Comparison of ENCODE assay signal across 9 cellular contexts in the genomic region with DNA sequence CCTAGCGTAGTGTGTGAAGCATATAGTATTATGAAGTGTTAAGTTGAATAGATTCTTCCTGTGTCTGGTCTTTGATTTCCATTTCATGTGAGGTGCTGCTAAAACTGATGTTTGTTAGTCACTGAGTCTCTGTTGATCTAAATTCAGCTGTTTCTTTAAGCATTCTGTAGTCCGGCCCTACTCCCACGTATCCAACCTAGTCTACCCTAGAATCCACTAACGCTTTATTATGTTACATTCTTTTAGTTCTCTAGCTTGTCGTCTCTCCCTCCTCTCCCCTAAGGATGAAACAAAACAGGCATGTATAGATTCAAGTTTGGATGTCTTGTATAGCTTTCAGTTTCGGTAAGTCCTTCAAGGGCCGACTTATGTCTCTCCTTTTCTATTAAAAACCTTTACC. TPM values are rescaled to one million over a fixed set of nuclear protein-coding genes. Genes with fewer than 3 reads are reported as not detected.
DNase-seq lines count a peak whose midpoint lies in the region; ATAC-seq and TF ChIP-seq lines count a peak whose summit lies in the region.
"Had no signal": no experiment of that assay in that cellular context is flagged by ENCODE, and none has a peak within 500 bp of the region (broad histone marks: within the 10 kb centered on the region; RNA-seq: fewer than 3 reads in every experiment).

No MANE protein-coding gene starts in this region.

- DNase-seq in GM12864 (ENCODE audit: low read depth) (no peak), Peyer's patch (no peak), epithelial cell of prostate (ENCODE audit: low read depth, low spot score) (no peak), NCI-H2107 treated with DMSO at 0.1 percent for 48 hours (lab: John Stamatoyannopoulos, UW; ENCODE audit: unreplicated experiment) (no peak), UCSD-AML1 (lab: John Stamatoyannopoulos, UW; ENCODE audit: unreplicated experiment) (no peak), NCI-H2227 treated with DMSO at 0.1 percent for 48 hours (lab: John Stamatoyannopoulos, UW) (no peak)
- DNase-seq: NCI-H774 had no signal

- no peak for ATAC-seq in HG02678 (IDR thresholded peaks at IDR 0.05; ENCODE audit: unreplicated experiment)

- H3K4me1 ChIP-seq in Peyer's patch (peaks cover 0 to 5% (median 0%) of the 10 kb centered on the region in 4 donors), rectal smooth muscle tissue (ENCODE audit: control insufficient read depth, insufficient read depth, low read length) (peaks cover 3% of the 10 kb centered on the region)

- H3K36me3 ChIP-seq in Peyer's patch, result peaks cover 0 to 21% (median 0%) of the 10 kb centered on the region in 3 donors
- H3K36me3 ChIP-seq in rectal smooth muscle tissue (ENCODE audit: control insufficient read depth, insufficient read depth, low read length), result no peaks in the 10 kb centered on the region

- no peak for TF ChIP-seq POLR2A in Peyer's patch (IDR thresholded peaks at IDR 0.05)

- H3K4me3 ChIP-seq in GM12864 (ENCODE audit: low read depth, low read length), result peak overlapping the region; percentile 88
- H3K4me3 ChIP-seq in Peyer's patch, result peak overlapping the region in 3 of 4 donors; percentile 9 to 82 (median 31)
- H3K4me3 ChIP-seq in rectal smooth muscle tissue (ENCODE audit: low read length), result peak overlapping the region; percentile 55

- H3K27ac ChIP-seq in Peyer's patch, result peak overlapping the region; percentile 32 to 95 (median 49)
- H3K27ac ChIP-seq in epithelial cell of prostate, result peak overlapping the region; percentile 84
- peak overlapping the region; percentile 96 for H3K27ac ChIP-seq in rectal smooth muscle tissue (ENCODE audit: low read depth, low read length)

- H3K27me3 ChIP-seq in Peyer's patch, result no peaks in the 10 kb centered on the region
- H3K27me3 ChIP-seq in rectal smooth muscle tissue (ENCODE audit: control insufficient read depth, insufficient read depth, low read length), result no peaks in the 10 kb centered on the region

- no peak overlapping the region for H3K9ac ChIP-seq in rectal smooth muscle tissue (ENCODE audit: low read length)

- no peak for TF ChIP-seq CTCF in GM12864 (IDR thresholded peaks at IDR 0.05; ENCODE audit: low read depth, low read length, missing control alignments)
- no peak for TF ChIP-seq CTCF in Peyer's patch (IDR thresholded peaks at IDR 0.05)

- no peaks in the 10 kb centered on the region for H3K9me3 ChIP-seq in Peyer's patch

RNA-seq across cellular contexts. Expression of a gene that starts 4.1 kb away (rescaled TPM):
- 10 to 100 TPM; 14.4 to 40.4 (median 26.2) TPM for total RNA-seq in Peyer's patch

Comparison
In these comparisons a context has a peak if more than half of its experiments do, and no peak if none do; other contexts are left out.
1. H3K4me3 ChIP-seq: peak in every context shown above with its lines; median percentile 88 in GM12864; 55 in rectal smooth muscle tissue; 31 in Peyer's patch.